Comparison of ENCODE assay signal across 35 cellular contexts in genomic region chr12:46884362-46884761, GRCh38. TPM values are rescaled to one million over a fixed set of nuclear protein-coding genes. Genes with fewer than 3 reads are reported as not detected.
"Had no signal": no experiment of that assay in that cellular context is flagged by ENCODE, and none has a peak within 500 bp of the region (broad histone marks: within the 10 kb centered on the region; RNA-seq: fewer than 3 reads in every experiment).

No MANE protein-coding gene starts in this region.

- H3K36me3 ChIP-seq: adrenal gland, ascending aorta, brain microvascular endothelial cell, breast epithelium, cardiac muscle cell had no signal

- ATAC-seq: activated naive CD4-positive, alpha-beta T cell treated with anti-CD3 and anti-CD28 coated beads, Interleukin-2, amount 50 U/mL, for 72 hours; activated naive CD8-positive, alpha-beta T cell treated with anti-CD3 and anti-CD28 coated beads, Interleukin-2, amount 50 U/mL, for 24 hours; activated T-cell treated with anti-CD3 and anti-CD28 coated beads, Interleukin-2, amount 50 U/mL, for 4 hours; activated T-cell treated with anti-CD3 and anti-CD28 coated beads, Interleukin-2, amount 50 U/mL, for 72 hours; activated T-helper 17 cell treated with anti-CD3 and anti-CD28 coated beads, Interleukin-2, amount 50 U/mL, for 72 hours; body of pancreas had no signal

- H3K27me3 ChIP-seq: adrenal gland, ascending aorta, body of pancreas, brain microvascular endothelial cell, breast epithelium, cardiac muscle cell had no signal

- H3K4me3 ChIP-seq: adrenal gland, ascending aorta, body of pancreas, breast epithelium, cardiac muscle cell had no signal

- H3K4me1 ChIP-seq: adrenal gland, ascending aorta, body of pancreas, breast epithelium had no signal

- H3K27ac ChIP-seq: adrenal gland, ascending aorta, body of pancreas, brain microvascular endothelial cell, breast epithelium, cardiac muscle cell had no signal

- DNase-seq: activated effector memory CD4-positive, alpha-beta T cell treated with anti-CD3 and anti-CD28 coated beads, Interleukin-2, amount 50 U/mL, for 16 hours; activated effector memory CD4-positive, alpha-beta T cell treated with Interleukin-2 at 50 U/mL for 16 hours; activated gamma-delta T cell; activated gamma-delta T cell treated with Interleukin-2 at 50 U/mL for 16 hours; activated naive CD4-positive, alpha-beta T cell; activated naive CD4-positive, alpha-beta T cell treated with anti-CD3 and anti-CD28 coated beads for 36 hours; activated naive CD4-positive, alpha-beta T cell treated with anti-CD3 and anti-CD28 coated beads, Interleukin-2, amount 10 ng/mL, durations not matched to agents 7 days and 5 days; activated naive CD4-positive, alpha-beta T cell treated with anti-CD3 and anti-CD28 coated beads, Interleukin-2, amount 50 U/mL, for 16 hours; activated naive CD4-positive, alpha-beta T cell treated with Interleukin-2 at 50 U/mL for 16 hours; activated naive CD8-positive, alpha-beta T cell treated with anti-CD3 and anti-CD28 coated beads for 36 hours; activated naive CD8-positive, alpha-beta T cell treated with anti-CD3 and anti-CD28 coated beads, Interleukin-2, amount 10 ng/mL, durations not matched to agents 7 days and 5 days; activated naive CD8-positive, alpha-beta T cell treated with anti-CD3 and anti-CD28 coated beads, Interleukin-2, amount 50 U/mL, for 24 hours; activated T-cell treated with anti-CD3 and anti-CD28 coated beads for 4 hours; activated T-cell treated with anti-CD3 and anti-CD28 coated beads, Interleukin-2, amount 50 U/mL, for 1 hour; activated T-cell treated with anti-CD3 and anti-CD28 coated beads, Interleukin-2, amount 50 U/mL, for 24 hours; activated T-cell treated with anti-CD3 and anti-CD28 coated beads, Interleukin-2, amount 50 U/mL, for 4 hours; activated T-cell treated with anti-CD3 and anti-CD28 coated beads, Interleukin-2, amount 50 U/mL, for 48 hours; activated T-cell treated with anti-CD3 and anti-CD28 coated beads, Interleukin-2, amount 50 U/mL, for 72 hours; adrenal gland; amniotic stem cell; amygdala; anterior cingulate cortex; aorta; body of pancreas; brain microvascular endothelial cell; caudate nucleus; central memory CD4-positive, alpha-beta T cell; cerebellar nuclear complex had no signal

- H3K9me3 ChIP-seq: adrenal gland, ascending aorta, body of pancreas, breast epithelium had no signal

RNA-seq across cellular contexts. Expression of gene SLC38A4, which starts 58.6 kb away (rescaled TPM):
- total RNA-seq: activated naive CD4-positive, alpha-beta T cell treated with anti-CD3 and anti-CD28 coated beads for 36 hours; activated naive CD4-positive, alpha-beta T cell treated with anti-CD3 and anti-CD28 coated beads, Interleukin-2, amount 50 U/mL, for 72 hours; activated naive CD8-positive, alpha-beta T cell treated with anti-CD3 and anti-CD28 coated beads for 36 hours; activated naive CD8-positive, alpha-beta T cell treated with anti-CD3 and anti-CD28 coated beads, Interleukin-2, amount 10 ng/mL, durations not matched to agents 7 days and 5 days; activated T-helper 1 cell treated with anti-CD3 and anti-CD28 coated beads, Interleukin-12 subunit alpha, Interleukin-12 subunit beta, Interleukin-2, Interleukin-4 antibody, amounts not matched to agents 30 ng/mL and 10 ng/mL and 1 ng/mL, durations not matched to agents 14 hours and 24 hours and 36 hours; activated T-helper 2 cell treated with anti-CD3 and anti-CD28 coated beads, Interferon-gamma antibody, Interleukin-2, Interleukin-4, amounts not matched to agents 10 μg/mL and 5 μg/mL and 100 μg/mL, durations not matched to agents 14 hours and 24 hours and 36 hours; ascending aorta had no signal
